ENCODE assay signal across 24 cellular contexts in the genomic region with DNA sequence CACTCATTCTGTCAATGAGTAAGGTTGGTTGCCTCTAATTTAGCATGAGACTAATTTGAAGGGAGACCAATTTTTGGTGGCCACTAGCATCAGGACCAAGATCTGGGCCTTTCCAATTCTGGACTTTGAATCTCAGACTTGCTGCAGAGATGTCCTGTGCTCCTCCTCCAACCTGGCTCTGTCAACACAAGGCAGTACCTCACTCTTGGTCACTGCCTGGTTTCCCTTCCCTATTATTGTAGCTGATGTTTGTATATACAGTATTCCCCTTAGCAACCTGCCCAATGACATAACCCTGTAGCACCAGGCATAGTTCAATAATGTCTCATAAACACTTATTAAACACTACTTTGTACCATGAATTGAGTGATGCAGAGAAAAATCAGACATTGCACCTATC. TPM values are rescaled to one million over a fixed set of nuclear protein-coding genes. Genes with fewer than 3 reads are reported as not detected.
"Had no signal": no experiment of that assay in that cellular context is flagged by ENCODE, and none has a peak within 500 bp of the region (broad histone marks: within the 10 kb centered on the region; RNA-seq: fewer than 3 reads in every experiment).

No MANE protein-coding gene starts in this region.

- FAIRE-seq: colon, keratinocyte had no signal

- H3K4me1 ChIP-seq: gastrocnemius medialis, right atrium auricular region, testis had no signal

- ATAC-seq: activated naive CD8-positive, alpha-beta T cell treated with anti-CD3 and anti-CD28 coated beads, Interleukin-2, amount 50 U/mL, for 24 hours; gastrocnemius medialis; left lobe of liver had no signal

- H3K36me3 ChIP-seq: gastrocnemius medialis, right atrium auricular region had no signal

- H3K27ac ChIP-seq: dorsolateral prefrontal cortex, gastrocnemius medialis, right atrium auricular region, testis had no signal

- H3K9me3 ChIP-seq: gastrocnemius medialis, right atrium auricular region, testis had no signal

- H3K4me3 ChIP-seq: dorsolateral prefrontal cortex, gastrocnemius medialis, lung, right atrium auricular region, testis had no signal

- DNase-seq: activated CD4-positive, CD25-positive, alpha-beta regulatory T cell treated with anti-CD3 and anti-CD28 coated beads, Interleukin-2, amount 50 U/mL, for 72 hours; activated CD8-positive, alpha-beta memory T cell treated with anti-CD3 and anti-CD28 coated beads for 24 hours; activated CD8-positive, alpha-beta memory T cell treated with anti-CD3 and anti-CD28 coated beads, Interleukin-2, amount 50 U/mL, for 48 hours; activated effector memory CD4-positive, alpha-beta T cell treated with Interleukin-2 at 50 U/mL for 16 hours; activated naive CD4-positive, alpha-beta T cell treated with anti-CD3 and anti-CD28 coated beads, Interleukin-2, amount 10 ng/mL, durations not matched to agents 7 days and 5 days; activated naive CD8-positive, alpha-beta T cell treated with anti-CD3 and anti-CD28 coated beads, Interleukin-2, amount 50 U/mL, for 24 hours; activated T-cell treated with anti-CD3 and anti-CD28 coated beads, Interleukin-2, amount 50 U/mL, for 48 hours; anterior cingulate cortex; caudate nucleus; dorsolateral prefrontal cortex; erythroblast; gastrocnemius medialis; head of caudate nucleus; T-helper 9 cell; testis had no signal

- H3K27me3 ChIP-seq: gastrocnemius medialis, right atrium auricular region, testis had no signal

RNA-seq across cellular contexts. Expression of a gene that starts 53.6 kb away (rescaled TPM):
- total RNA-seq: dorsolateral prefrontal cortex, gastrocnemius medialis, myocyte, neural crest cell, omental fat pad, progenitor cell of endocrine pancreas, right atrium auricular region, testis had no signal
- polyA plus RNA-seq: keratinocyte had no signal
